17 cellular contexts compared by ENCODE assay signal in the genomic region with DNA sequence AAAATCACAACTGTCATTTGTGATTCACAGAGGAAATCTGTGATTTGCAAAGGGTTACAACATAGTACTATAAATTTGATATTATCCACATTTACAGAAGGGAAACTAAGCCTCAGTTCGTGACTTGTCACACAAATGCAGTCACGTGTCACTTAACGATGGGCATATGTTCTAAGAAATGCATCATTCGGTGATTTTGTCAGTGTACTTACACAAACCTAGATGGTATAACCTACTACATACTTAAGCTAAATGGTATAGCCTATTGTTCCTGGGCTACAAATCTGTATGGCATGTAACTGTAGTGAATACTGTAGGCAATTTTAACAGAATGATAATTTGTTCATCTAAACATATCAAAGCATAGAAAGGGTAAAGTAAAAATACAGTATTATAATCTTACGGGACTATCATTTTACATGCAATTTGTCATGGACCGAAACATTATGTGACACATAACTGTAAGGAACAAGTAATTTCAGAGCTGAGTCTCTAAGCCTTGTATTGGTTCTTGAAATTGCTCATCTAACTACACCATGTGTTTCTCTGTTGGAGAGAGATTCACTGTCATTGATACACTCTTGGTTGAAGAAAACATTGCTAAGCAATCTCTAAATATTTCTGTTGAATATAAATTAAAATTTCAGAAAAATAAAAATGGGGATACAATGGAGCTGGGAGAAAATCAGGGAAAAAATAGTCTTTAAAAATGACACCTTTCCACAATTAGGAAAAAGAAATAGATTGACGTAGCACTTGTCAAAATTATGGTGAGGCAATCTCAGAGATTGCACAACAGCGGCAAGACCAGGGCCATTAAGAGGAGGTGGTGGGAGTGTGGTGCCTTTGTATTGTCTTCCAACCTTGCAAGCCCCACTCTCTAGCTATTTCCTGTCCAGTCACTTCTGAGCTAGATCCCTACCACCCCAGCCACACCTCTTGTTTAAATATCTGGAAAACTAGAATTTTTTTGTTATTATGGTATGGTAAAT.
"Had no signal": no experiment of that assay in that cellular context is flagged by ENCODE, and none has a peak within 500 bp of the region (broad histone marks: within the 10 kb centered on the region; RNA-seq: fewer than 3 reads in every experiment).

No MANE protein-coding gene starts in this region.

- H3K9me3 ChIP-seq: body of pancreas, lower lobe of right lung, ovary, thoracic aorta had no signal

- H3K27me3 Mint-ChIP-seq: activated CD8-positive, alpha-beta T cell treated with anti-CD3 and anti-CD28 coated beads for 36 hours; activated naive CD4-positive, alpha-beta T cell treated with anti-CD3 and anti-CD28 coated beads, Interleukin-2, amount 10 ng/mL, durations not matched to agents 7 days and 5 days; stimulated activated naive CD8-positive, alpha-beta T cell treated with anti-CD3 and anti-CD28 coated beads, Interleukin-15, amount 100 ng/mL, for 72 hours had no signal

- H3K4me1 Mint-ChIP-seq: activated naive CD4-positive, alpha-beta T cell treated with anti-CD3 and anti-CD28 coated beads, Interleukin-2, amount 10 ng/mL, durations not matched to agents 7 days and 5 days; stimulated activated naive CD8-positive, alpha-beta T cell treated with anti-CD3 and anti-CD28 coated beads, Interleukin-15, amount 100 ng/mL, for 72 hours had no signal

- H3K27ac ChIP-seq: body of pancreas, lower lobe of right lung, neural progenitor cell, ovary, thoracic aorta had no signal

- H3K4me3 ChIP-seq: body of pancreas, lower lobe of right lung, neural progenitor cell, ovary, thoracic aorta had no signal

- H3K36me3 Mint-ChIP-seq: activated naive CD4-positive, alpha-beta T cell treated with anti-CD3 and anti-CD28 coated beads, Interleukin-2, amount 10 ng/mL, durations not matched to agents 7 days and 5 days; neural progenitor cell had no signal

- H3K36me3 ChIP-seq: lower lobe of right lung, neural progenitor cell, ovary, thoracic aorta had no signal

- H3K4me2 ChIP-seq: neural progenitor cell had no signal

- H3K9ac ChIP-seq: neural progenitor cell had no signal

- H3K27me3 ChIP-seq: body of pancreas, neural progenitor cell, ovary had no signal

- H3K9me3 Mint-ChIP-seq: activated CD8-positive, alpha-beta T cell treated with anti-CD3 and anti-CD28 coated beads for 36 hours; activated naive CD4-positive, alpha-beta T cell treated with anti-CD3 and anti-CD28 coated beads, Interleukin-2, amount 10 ng/mL, durations not matched to agents 7 days and 5 days; effector memory CD8-positive, alpha-beta T cell; neural progenitor cell; T-helper 2 cell treated with Interferon-gamma antibody and Interleukin-4, amounts not matched to agents 5 μg/mL and 100 μg/mL, for 36 hours had no signal

- H3K4me1 ChIP-seq: body of pancreas, lower lobe of right lung had no signal

- H3K27ac Mint-ChIP-seq: activated CD8-positive, alpha-beta T cell treated with anti-CD3 and anti-CD28 coated beads for 36 hours; activated naive CD4-positive, alpha-beta T cell treated with anti-CD3 and anti-CD28 coated beads, Interleukin-2, amount 10 ng/mL, durations not matched to agents 7 days and 5 days; effector memory CD8-positive, alpha-beta T cell; neural progenitor cell; stimulated activated naive CD8-positive, alpha-beta T cell treated with anti-CD3 and anti-CD28 coated beads, Interleukin-15, amount 100 ng/mL, for 72 hours; T-helper 2 cell treated with Interferon-gamma antibody and Interleukin-4, amounts not matched to agents 5 μg/mL and 100 μg/mL, for 36 hours had no signal

- DNase-seq: activated CD4-positive, CD25-positive, alpha-beta regulatory T cell treated with anti-CD3 and anti-CD28 coated beads, Interleukin-2, amount 50 U/mL, for 72 hours; activated CD8-positive, alpha-beta memory T cell treated with anti-CD3 and anti-CD28 coated beads, Interleukin-2, amount 50 U/mL, for 48 hours; activated CD8-positive, alpha-beta T cell treated with anti-CD3 and anti-CD28 coated beads for 36 hours; activated naive CD4-positive, alpha-beta T cell treated with anti-CD3 and anti-CD28 coated beads, Interleukin-2, amount 10 ng/mL, durations not matched to agents 7 days and 5 days; amniotic stem cell; body of pancreas; central memory CD4-positive, alpha-beta T cell; effector memory CD8-positive, alpha-beta T cell; lower lobe of right lung; midbrain; ovary; stimulated activated CD4-positive, alpha-beta T cell treated with anti-CD3 and anti-CD28 coated beads, Interleukin-4, amount 100 ng/mL, for 1 hour; stimulated activated CD8-positive, alpha-beta memory T cell treated with anti-CD3 and anti-CD28 coated beads, Interleukin-4, amount 100 ng/mL, for 48 hours; stimulated activated naive CD8-positive, alpha-beta T cell treated with anti-CD3 and anti-CD28 coated beads, Interleukin-15, amount 100 ng/mL, for 72 hours had no signal

- H2AFZ ChIP-seq: neural progenitor cell had no signal

- H3K4me3 Mint-ChIP-seq: activated CD8-positive, alpha-beta T cell treated with anti-CD3 and anti-CD28 coated beads for 36 hours; activated naive CD4-positive, alpha-beta T cell treated with anti-CD3 and anti-CD28 coated beads, Interleukin-2, amount 10 ng/mL, durations not matched to agents 7 days and 5 days; effector memory CD8-positive, alpha-beta T cell; neural progenitor cell; stimulated activated naive CD8-positive, alpha-beta T cell treated with anti-CD3 and anti-CD28 coated beads, Interleukin-15, amount 100 ng/mL, for 72 hours; T-helper 2 cell treated with Interferon-gamma antibody and Interleukin-4, amounts not matched to agents 5 μg/mL and 100 μg/mL, for 36 hours had no signal

- ATAC-seq: activated CD8-positive, alpha-beta T cell treated with anti-CD3 and anti-CD28 coated beads for 36 hours; body of pancreas; effector memory CD8-positive, alpha-beta T cell; lower lobe of right lung; stimulated activated naive CD8-positive, alpha-beta T cell treated with anti-CD3 and anti-CD28 coated beads, Interleukin-15, amount 100 ng/mL, for 72 hours had no signal
